In the genomic region with DNA sequence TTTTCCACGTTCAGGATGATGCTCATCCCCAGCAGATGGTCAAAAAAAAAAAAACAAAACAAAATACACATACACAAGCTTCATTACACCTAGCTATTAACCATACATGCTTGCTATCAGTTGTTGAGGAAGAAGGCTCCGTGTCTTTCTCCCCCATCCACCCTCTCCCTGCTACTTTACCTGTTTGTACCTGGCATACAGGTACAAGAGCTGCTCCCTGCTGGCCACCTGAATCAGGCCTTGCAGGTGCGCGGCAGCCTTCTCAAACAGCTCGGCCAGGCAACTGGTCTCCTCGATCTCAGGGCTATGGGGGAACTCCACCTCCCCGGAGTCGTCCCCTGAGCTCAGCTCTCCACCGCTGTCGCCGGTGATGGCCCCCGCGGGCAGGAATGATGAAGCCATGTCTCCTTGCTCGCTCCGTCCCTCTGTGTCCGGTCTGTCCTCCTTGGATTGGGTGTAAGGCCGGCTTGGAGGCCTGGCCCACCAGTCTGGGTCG, we compare ENCODE assay signal across 9 cellular contexts. TPM values are rescaled to one million over a fixed set of nuclear protein-coding genes. Genes with fewer than 3 reads are reported as not detected.
A peak's percentile ranks its signal among the peaks of the same experiment; 100 is the strongest.
DNase-seq lines count a peak whose midpoint lies in the region; FAIRE-seq and TF ChIP-seq lines count a peak whose summit lies in the region.
"Had no signal": no experiment of that assay in that cellular context is flagged by ENCODE, and none has a peak within 500 bp of the region (broad histone marks: within the 10 kb centered on the region; RNA-seq: fewer than 3 reads in every experiment).

No MANE protein-coding gene starts in this region.

- no peak for FAIRE-seq in kidney (lab: Jason Lieb, UNC)

- WGBS in testis, 2 donors = 0 to 1% methylated on average over 5 to 17 of the region's 18 CpGs

- H3K27ac ChIP-seq in kidney (ENCODE audit: low read depth in 2 of 2, low read length in 2 of 2) (peak overlapping the region; percentile 92 to 94), testis (peak overlapping the region; percentile 95 to 96)

- no peaks in the 10 kb centered on the region for H3K27me3 ChIP-seq in testis

- intact Hi-C loops in kidney (cut with DNase I) = no loop called here
- intact Hi-C loops in testis (cut with DNase I; ENCODE audit: low total_unique reads) = no loop called here

- no peaks in the 10 kb centered on the region for H3K36me3 ChIP-seq in kidney (ENCODE audit: control insufficient read depth in 1 of 2, insufficient read depth in 2 of 2, low read length in 2 of 2)
- no peaks in the 10 kb centered on the region for H3K36me3 ChIP-seq in testis (ENCODE audit: low read depth, missing control alignments)

- POLR2A ChIA-PET in HEK293T (lab: Yijun Ruan, JAX) = interaction anchor here (0.6 to 2.5 kb wide), 24 partner anchors 9 to 796 kb away, joined by 3 to 46 read pairs (median 5); partner anchors contain the start of genes STX6 and XPR1

- H3K36me3 Mint-ChIP-seq in activated T-cell treated with anti-CD3 and anti-CD28 coated beads, Interleukin-2, amount 50 U/mL, for 24 hours (ENCODE audit: low read depth) = peaks cover 47% of the 10 kb centered on the region
- H3K36me3 Mint-ChIP-seq in activated naive CD4-positive, alpha-beta T cell treated with anti-CD3 and anti-CD28 coated beads, Interleukin-2, amount 50 U/mL, for 24 hours = peaks cover 5% of the 10 kb centered on the region

- H3K27ac Mint-ChIP-seq in activated T-cell treated with anti-CD3 and anti-CD28 coated beads, Interleukin-2, amount 50 U/mL, for 24 hours = peak overlapping the region; percentile 97
- H3K27ac Mint-ChIP-seq in activated naive CD4-positive, alpha-beta T cell treated with anti-CD3 and anti-CD28 coated beads, Interleukin-2, amount 50 U/mL, for 24 hours = peak overlapping the region; percentile 97

- H3K9me3 ChIP-seq in kidney (ENCODE audit: control insufficient read depth in 1 of 2, low read length in 2 of 2) (no peaks in the 10 kb centered on the region), testis (no peaks in the 10 kb centered on the region)

- H3K4me1 ChIP-seq in kidney (ENCODE audit: control insufficient read depth in 1 of 2, insufficient read depth in 1 of 2, low read depth in 1 of 2, low read length in 2 of 2) (peaks cover 5 to 7% of the 10 kb centered on the region in 2 donors), testis (peaks cover 19% of the 10 kb centered on the region)

- DNase-seq in activated T-cell treated with anti-CD3 and anti-CD28 coated beads, Interleukin-2, amount 50 U/mL, for 24 hours = no peak
- DNase-seq in activated T-cell treated with anti-CD3 and anti-CD28 coated beads, Interleukin-2, amount 50 U/mL, for 48 hours = no peak
- DNase-seq in HEK293T (ENCODE audit: extremely low spot score) (peak; percentile 75), NB4 (ENCODE audit: low read depth) (no peak), kidney (no peak), testis (no peak)
- DNase-seq in stimulated activated CD4-positive, alpha-beta T cell treated with anti-CD3 and anti-CD28 coated beads, Interleukin-4, amount 100 ng/mL, for 1 hour = no peak

- H3K9me3 Mint-ChIP-seq in activated T-cell treated with anti-CD3 and anti-CD28 coated beads, Interleukin-2, amount 50 U/mL, for 24 hours = no peaks in the 10 kb centered on the region
- no peaks in the 10 kb centered on the region for H3K9me3 Mint-ChIP-seq in activated naive CD4-positive, alpha-beta T cell treated with anti-CD3 and anti-CD28 coated beads, Interleukin-2, amount 50 U/mL, for 24 hours

- peak overlapping the region; percentile 88 to 94 for H3K9ac ChIP-seq in kidney (ENCODE audit: low read length in 2 of 2)

- TF ChIP-seq CTCF in NB4 (IDR thresholded peaks at IDR 0.05; ENCODE audit: low read depth, low read length) (no peak), kidney (IDR thresholded peaks at IDR 0.05; ENCODE audit: borderline replicate concordance, extremely low read depth, insufficient read depth) (no peak), testis (IDR thresholded peaks at IDR 0.05) (no peak)

- CTCF ChIA-PET in HEK293T (lab: Yijun Ruan, JAX) = interaction anchor here (4.2 kb wide), 1 partner anchor 14 kb away, joined by 18 read pairs; no protein-coding TSS in a partner anchor

- TF ChIP-seq POLR2A in NB4 (IDR thresholded peaks at IDR 0.05; ENCODE audit: extremely low read depth, insufficient read length) = no peak
- no peak for TF ChIP-seq POLR2A in testis (IDR thresholded peaks at IDR 0.05)

- H3K4me1 Mint-ChIP-seq in activated T-cell treated with anti-CD3 and anti-CD28 coated beads, Interleukin-2, amount 50 U/mL, for 24 hours (ENCODE audit: low read depth) = peaks cover 48% of the 10 kb centered on the region
- peaks cover 39% of the 10 kb centered on the region for H3K4me1 Mint-ChIP-seq in activated naive CD4-positive, alpha-beta T cell treated with anti-CD3 and anti-CD28 coated beads, Interleukin-2, amount 50 U/mL, for 24 hours

- no peaks in the 10 kb centered on the region for H3K27me3 Mint-ChIP-seq in activated T-cell treated with anti-CD3 and anti-CD28 coated beads, Interleukin-2, amount 50 U/mL, for 24 hours
- no peaks in the 10 kb centered on the region for H3K27me3 Mint-ChIP-seq in activated naive CD4-positive, alpha-beta T cell treated with anti-CD3 and anti-CD28 coated beads, Interleukin-2, amount 50 U/mL, for 24 hours

- H3K4me3 ChIP-seq in NB4 (ENCODE audit: low read depth, low read length) (peak overlapping the region; percentile 97), kidney (ENCODE audit: low read length in 2 of 2) (peak overlapping the region; percentile 94 to 97), testis (peak overlapping the region; percentile 80 to 97)

- H3K4me3 Mint-ChIP-seq in activated T-cell treated with anti-CD3 and anti-CD28 coated beads, Interleukin-2, amount 50 U/mL, for 24 hours = peak overlapping the region; percentile 96
- peak overlapping the region; percentile 97 for H3K4me3 Mint-ChIP-seq in activated naive CD4-positive, alpha-beta T cell treated with anti-CD3 and anti-CD28 coated beads, Interleukin-2, amount 50 U/mL, for 24 hours

TF ChIP-seq in HEK293T, 16 proteins besides CTCF, POLR2A, EP300 and RAD21:
- TF ChIP-seq LEF1 (IDR thresholded peaks at IDR 0.05; ENCODE audit: borderline replicate concordance) (no peak), ELF4 (IDR thresholded peaks at IDR 0.05) (no peak)

RNA-seq across cellular contexts. Expression of gene ACBD6, which starts 0.5 kb away (rescaled TPM):
- 36.4 TPM for total RNA-seq in kidney
- 30.9 TPM for polyA plus RNA-seq in kidney (ENCODE audit: insufficient read depth, low read depth, low replicate concordance)
- 100 to 1,000 TPM in 1 of 2 donors, 10 to 100 TPM in 1; 97.2 to 102 TPM for total RNA-seq in testis
- 61.9 TPM for polyA plus RNA-seq in testis (ENCODE audit: insufficient read depth, low read depth, low replicate concordance)

RNA-seq across cellular contexts. Expression of gene OVAAL, which starts 56.9 kb away (rescaled TPM):
- total RNA-seq in kidney (not detected), testis (not detected)
- polyA plus RNA-seq in kidney (ENCODE audit: insufficient read depth, low read depth, low replicate concordance) (not detected), testis (ENCODE audit: insufficient read depth, low read depth, low replicate concordance) (not detected)
- total RNA-seq: renal cortical epithelial cell had no signal
